Comparison of ENCODE assay signal across 17 cellular contexts in genomic region chr1:115115521-115116161, GRCh38.
"Had no signal": no experiment of that assay in that cellular context is flagged by ENCODE, and none has a peak within 500 bp of the region (broad histone marks: within the 10 kb centered on the region; RNA-seq: fewer than 3 reads in every experiment).

No MANE protein-coding gene starts in this region.

- H3K4me1 Mint-ChIP-seq: activated CD4-positive, alpha-beta memory T cell treated with anti-CD3 and anti-CD28 coated beads, Interleukin-2, amount 10 ng/mL, durations not matched to agents 7 days and 5 days; immature natural killer cell; stimulated activated naive B cell treated with anti-CD40 and anti-IgM and Interleukin-4, amounts not matched to agents 10 μg/mL and 1 μg/mL and 100 μg/mL, for 72 hours had no signal

- H3K4me3 Mint-ChIP-seq: activated CD4-positive, alpha-beta memory T cell treated with anti-CD3 and anti-CD28 coated beads, Interleukin-2, amount 10 ng/mL, durations not matched to agents 7 days and 5 days; activated T-cell treated with anti-CD3 and anti-CD28 coated beads, Interleukin-2, amount 50 U/mL, for 72 hours; dendritic cell treated with granulocyte-macrophage colony-stimulating factor and Interleukin-4, amounts not matched to agents 40 ng/mL and 50 ng/mL, for 4 days; effector memory CD8-positive, alpha-beta T cell; immature natural killer cell; naive thymus-derived CD4-positive, alpha-beta T cell; stimulated activated naive B cell treated with anti-CD40 and anti-IgM and Interleukin-4, amounts not matched to agents 10 μg/mL and 1 μg/mL and 100 μg/mL, for 72 hours had no signal

- H3K27me3 Mint-ChIP-seq: dendritic cell treated with granulocyte-macrophage colony-stimulating factor and Interleukin-4, amounts not matched to agents 40 ng/mL and 50 ng/mL, for 4 days had no signal

- H3K9me3 Mint-ChIP-seq: activated CD4-positive, alpha-beta memory T cell treated with anti-CD3 and anti-CD28 coated beads, Interleukin-2, amount 10 ng/mL, durations not matched to agents 7 days and 5 days; effector memory CD8-positive, alpha-beta T cell had no signal

- H3K4me3 ChIP-seq: lung, right atrium auricular region, upper lobe of left lung had no signal

- H3K27ac Mint-ChIP-seq: activated CD4-positive, alpha-beta memory T cell treated with anti-CD3 and anti-CD28 coated beads, Interleukin-2, amount 10 ng/mL, durations not matched to agents 7 days and 5 days; activated T-cell treated with anti-CD3 and anti-CD28 coated beads, Interleukin-2, amount 50 U/mL, for 72 hours; dendritic cell treated with granulocyte-macrophage colony-stimulating factor and Interleukin-4, amounts not matched to agents 40 ng/mL and 50 ng/mL, for 4 days; effector memory CD8-positive, alpha-beta T cell; immature natural killer cell; naive thymus-derived CD4-positive, alpha-beta T cell; stimulated activated naive B cell treated with anti-CD40 and anti-IgM and Interleukin-4, amounts not matched to agents 10 μg/mL and 1 μg/mL and 100 μg/mL, for 72 hours had no signal

- H3K27me3 ChIP-seq: neutrophil, right atrium auricular region, upper lobe of left lung had no signal

- DNase-seq: activated CD4-positive, alpha-beta memory T cell treated with anti-CD3 and anti-CD28 coated beads, Interleukin-2, amount 10 ng/mL, durations not matched to agents 7 days and 5 days; activated naive CD4-positive, alpha-beta T cell; activated T-cell treated with anti-CD3 and anti-CD28 coated beads, Interleukin-2, amount 50 U/mL, for 72 hours; central memory CD4-positive, alpha-beta T cell; effector memory CD8-positive, alpha-beta T cell; glutamatergic neuron; immature natural killer cell; left colon; naive thymus-derived CD4-positive, alpha-beta T cell; stimulated activated CD4-positive, alpha-beta T cell treated with anti-CD3 and anti-CD28 coated beads, Interleukin-1b, Interleukin-23, amount 100 ng/mL, for 48 hours; stimulated activated naive B cell treated with anti-CD40 and anti-IgM and Interleukin-4, amounts not matched to agents 10 μg/mL and 1 μg/mL and 100 μg/mL, for 72 hours had no signal

- H3K36me3 ChIP-seq: neutrophil, right atrium auricular region, upper lobe of left lung had no signal

- ATAC-seq: effector memory CD8-positive, alpha-beta T cell; left colon; naive thymus-derived CD4-positive, alpha-beta T cell; stimulated activated naive B cell treated with anti-CD40 and anti-IgM and Interleukin-4, amounts not matched to agents 10 μg/mL and 1 μg/mL and 100 μg/mL, for 72 hours had no signal

- H3K27ac ChIP-seq: neutrophil, right atrium auricular region, upper lobe of left lung, VCaP had no signal

- H3K9me3 ChIP-seq: neutrophil, upper lobe of left lung had no signal

- H3K36me3 Mint-ChIP-seq: immature natural killer cell; stimulated activated naive B cell treated with anti-CD40 and anti-IgM and Interleukin-4, amounts not matched to agents 10 μg/mL and 1 μg/mL and 100 μg/mL, for 72 hours had no signal
